ENCODE assay signal across 13 cellular contexts in genomic region chr4:8319731-8320385, GRCh38. TPM values are rescaled to one million over a fixed set of nuclear protein-coding genes. Genes with fewer than 3 reads are reported as not detected.
DNase-seq lines count a peak whose midpoint lies in the region; ATAC-seq, FAIRE-seq and TF ChIP-seq lines count a peak whose summit lies in the region.
"Had no signal": no experiment of that assay in that cellular context is flagged by ENCODE, and none has a peak within 500 bp of the region (broad histone marks: within the 10 kb centered on the region; RNA-seq: fewer than 3 reads in every experiment).

No MANE protein-coding gene starts in this region.

- CTCF ChIA-PET in SK-N-SH (lab: Yijun Ruan, JAX), result interaction anchor here (0.6 to 1.3 kb wide), 3 partner anchors 12 to 79 kb away, joined by 3 to 5 read pairs (median 3); no protein-coding TSS in a partner anchor

- no peaks in the 10 kb centered on the region for H3K36me3 ChIP-seq in SK-N-SH (replicated peaks in 1 of 2; ENCODE audit: control insufficient read depth in 1 of 2, insufficient read depth in 2 of 2, low read length in 1 of 2)
- H3K36me3 ChIP-seq in kidney (ENCODE audit: control insufficient read depth in 1 of 2, insufficient read depth in 2 of 2, low read length in 2 of 2), result no peaks in the 10 kb centered on the region
- no peaks in the 10 kb centered on the region for H3K36me3 ChIP-seq in stomach smooth muscle (ENCODE audit: control insufficient read depth in 2 of 2, insufficient read depth in 2 of 2, low read length in 2 of 2)

- H3K4me2 ChIP-seq in SK-N-SH, result no peak overlapping the region

- H3K79me2 ChIP-seq in SK-N-SH (ENCODE audit: insufficient read depth), result no peaks in the 10 kb centered on the region

- H3K9me2 ChIP-seq in SK-N-SH, result no peaks in the 10 kb centered on the region

- POLR2A ChIA-PET in SK-N-SH (lab: Yijun Ruan, JAX), result no interaction called here

- no peaks in the 10 kb centered on the region for H3F3A ChIP-seq in SK-N-SH (replicated peaks; ENCODE audit: insufficient read depth)

- no peak overlapping the region for H3K9ac ChIP-seq in SK-N-SH
- no peak overlapping the region for H3K9ac ChIP-seq in kidney (ENCODE audit: low read length in 2 of 2)
- no peak overlapping the region for H3K9ac ChIP-seq in stomach smooth muscle (ENCODE audit: low read length in 2 of 2)

- peaks cover 6 to 21% of the 10 kb centered on the region in 2 experiments; a peak in 2 of 4 replicates for H3K4me1 ChIP-seq in SK-N-SH (ENCODE audit: control insufficient read depth in 1 of 2, insufficient read depth in 2 of 2, low read depth in 1 of 2, low read length in 1 of 2)
- peaks cover 0 to 12% of the 10 kb centered on the region in 2 donors for H3K4me1 ChIP-seq in kidney (ENCODE audit: control insufficient read depth in 1 of 2, insufficient read depth in 1 of 2, low read depth in 1 of 2, low read length in 2 of 2)
- peaks cover 44% of the 10 kb centered on the region for H3K4me1 ChIP-seq in stomach smooth muscle (ENCODE audit: control insufficient read depth, insufficient read depth, low read length)

- H3K9me3 ChIP-seq in SK-N-SH (no peaks in the 10 kb centered on the region), kidney (ENCODE audit: control insufficient read depth in 1 of 2, low read length in 2 of 2) (peaks cover 0 to 7% of the 10 kb centered on the region in 2 donors), stomach smooth muscle (ENCODE audit: control insufficient read depth in 2 of 2, low read length in 2 of 2) (peaks cover 0 to 4% of the 10 kb centered on the region in 2 donors)

- WGBS in SK-N-SH (ENCODE audit: low lambda C conversion rate), result 75% methylated on average over 13 of the region's 13 CpGs

- H3K27me3 ChIP-seq in SK-N-SH (ENCODE audit: insufficient read depth) (no peaks in the 10 kb centered on the region), stomach smooth muscle (ENCODE audit: control insufficient read depth in 1 of 2, insufficient read depth in 2 of 2, low read length in 2 of 2) (no peaks in the 10 kb centered on the region)

- ATAC-seq in SK-N-SH treated with all-trans-retinoic acid at 6 μM for 48 hours, result no peak
- ATAC-seq in GM18858 (IDR thresholded peaks at IDR 0.05; ENCODE audit: unreplicated experiment), result no peak

- H2AFZ ChIP-seq in SK-N-SH (ENCODE audit: low read depth), result no peak overlapping the region

- no peak overlapping the region for H3K27ac ChIP-seq in SK-N-SH (ENCODE audit: low read depth in 2 of 2, low read length in 1 of 2)
- H3K27ac ChIP-seq in kidney (ENCODE audit: low read depth in 2 of 2, low read length in 2 of 2), result peak overlapping the region in 1 of 2 donors; percentile 13
- peak overlapping the region; percentile 71 for H3K27ac ChIP-seq in stomach smooth muscle (ENCODE audit: low read length)

- DNase-seq in SK-N-SH (no peak), cerebellar cortex (ENCODE audit: low spot score) (peak; percentile 74), kidney (peak; percentile 89), GM12892 (ENCODE audit: insufficient read length) (no peak), medulla oblongata (ENCODE audit: extremely low spot score) (no peak)
- DNase-seq: ACHN; activated B cell treated with CpG ODN at 0.5 μM for 24 hours; activated naive CD4-positive, alpha-beta T cell treated with anti-CD3 and anti-CD28 coated beads, Interleukin-2, amount 10 ng/mL, durations not matched to agents 7 days and 5 days; NCI-H2029 treated with DMSO at 0.1 percent for 48 hours; stimulated activated CD4-positive, alpha-beta T cell treated with anti-CD3 and anti-CD28 coated beads, Interleukin-15, amount 100 ng/mL, for 24 hours had no signal

- no peak for TF ChIP-seq EP300 in SK-N-SH (IDR thresholded peaks at IDR 0.05; ENCODE audit: borderline replicate concordance in 1 of 2, low read depth in 1 of 2, low read length in 1 of 2)

- no peak overlapping the region for H3K4me3 ChIP-seq in SK-N-SH (ENCODE audit: low read depth in 2 of 2, low read length in 1 of 2)
- no peak overlapping the region for H3K4me3 ChIP-seq in kidney (ENCODE audit: low read length in 2 of 2)
- H3K4me3 ChIP-seq in stomach smooth muscle (ENCODE audit: low read length in 2 of 2), result peak overlapping the region in 1 of 2 donors; percentile 35

- no peak for TF ChIP-seq RAD21 in SK-N-SH (IDR thresholded peaks at IDR 0.05; ENCODE audit: low read length)

- TF ChIP-seq POLR2A in GM12892 (IDR thresholded peaks at IDR 0.05; ENCODE audit: low read depth, low read length), result no peak

- intact Hi-C loops in kidney (cut with DNase I), result no loop called here

- FAIRE-seq in kidney (lab: Jason Lieb, UNC), result no peak
- no peak for FAIRE-seq in GM12892 (lab: Jason Lieb, UNC)

- TF ChIP-seq CTCF in SK-N-SH (IDR thresholded peaks at IDR 0.05) (no peak), kidney (IDR thresholded peaks at IDR 0.05; ENCODE audit: borderline replicate concordance, extremely low read depth, insufficient read depth) (no peak)

- no peaks in the 10 kb centered on the region for H4K20me1 ChIP-seq in SK-N-SH (ENCODE audit: insufficient read depth)

TF ChIP-seq in SK-N-SH treated with all-trans-retinoic acid at 6 μM for 48 hours, 23 proteins besides CTCF, POLR2A, EP300 and RAD21:
- TF ChIP-seq CSRNP3 (CRISPR knock-in tag; IDR thresholded peaks at IDR 0.05), result no peak
- 0 out of 2 replicates have a peak, but pooled peaks have one; percentile 9 for TF ChIP-seq ISL1 (CRISPR knock-in tag; IDR thresholded peaks at IDR 0.05)

TF ChIP-seq in SK-N-SH, 30 proteins besides CTCF, POLR2A, EP300 and RAD21:
- no peak for TF ChIP-seq NFIC (IDR thresholded peaks at IDR 0.05; ENCODE audit: borderline replicate concordance)
- no peak for TF ChIP-seq POLR2AphosphoS5 (IDR thresholded peaks at IDR 0.05; ENCODE audit: low read depth, low read length)
- no peak for TF ChIP-seq TAF1 (IDR thresholded peaks at IDR 0.05; ENCODE audit: borderline replicate concordance, low read depth, low read length)

RNA-seq across cellular contexts. Expression of gene HTRA3, which starts 50.3 kb away (rescaled TPM):
- polyA plus RNA-seq in SK-N-SH (2012; rRNA removed), result 0.05 TPM in 1 of 2 replicates, not detected in the other
- polyA plus RNA-seq in SK-N-SH (2012; cell fraction: cytosol; rRNA removed), result 0.01 and 0.03 TPM in 2 replicates
- 0.04 and 0.05 TPM in 2 replicates for polyA plus RNA-seq in SK-N-SH (2012; cell fraction: nucleus; rRNA removed)
- total RNA-seq in kidney, result 1.7 TPM
- polyA plus RNA-seq in kidney (ENCODE audit: insufficient read depth, low read depth, low replicate concordance), result 6.5 TPM
- polyA plus RNA-seq in GM12892 (2012; ENCODE audit: missing spikeins), result not detected
- total RNA-seq: activated B cell treated with CpG ODN at 0.5 μM for 24 hours had no signal

Comparison
In these comparisons a context has a peak if more than half of its experiments do, and no peak if none do; other contexts are left out.
1. DNase-seq: peak in cerebellar cortex (single experiment) and kidney (single experiment); none in SK-N-SH (single experiment), GM12892 (single experiment) and medulla oblongata (single experiment).